ENCODE assay signal across 18 cellular contexts in the genomic region with DNA sequence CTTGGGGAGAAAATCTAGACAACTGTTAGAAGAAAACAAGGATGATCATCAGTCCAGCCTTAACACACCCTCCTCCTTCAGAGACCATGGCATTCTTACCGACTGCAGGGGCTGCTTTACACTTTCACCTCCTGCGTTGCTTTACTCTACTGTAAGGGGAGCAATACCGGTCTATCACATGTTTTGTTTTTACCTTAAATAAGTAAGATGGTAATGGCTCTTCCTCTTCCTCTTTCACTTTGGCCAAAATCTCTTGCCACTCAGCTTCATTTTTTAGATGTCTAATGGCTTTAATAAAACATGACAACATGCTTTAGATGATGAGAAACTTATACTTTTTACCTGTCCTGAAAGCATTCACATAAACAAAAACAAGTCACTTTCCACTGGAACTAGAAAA. TPM values are rescaled to one million over a fixed set of nuclear protein-coding genes. Genes with fewer than 3 reads are reported as not detected.
DNase-seq lines count a peak whose midpoint lies in the region; ATAC-seq and TF ChIP-seq lines count a peak whose summit lies in the region.
"Had no signal": no experiment of that assay in that cellular context is flagged by ENCODE, and none has a peak within 500 bp of the region (broad histone marks: within the 10 kb centered on the region; RNA-seq: fewer than 3 reads in every experiment).

No MANE protein-coding gene starts in this region.

- H2AFZ ChIP-seq in neuronal stem cell (ENCODE audit: low read length): no peak overlapping the region

- no peak overlapping the region for H3K4me3 ChIP-seq in neuronal stem cell (ENCODE audit: low read length in 2 of 2)
- H3K4me3 ChIP-seq: Peyer's patch had no signal

- peaks cover 19% of the 10 kb centered on the region for H3K4me1 Mint-ChIP-seq in memory B cell

- no peak overlapping the region for H3K23ac ChIP-seq in neuronal stem cell (ENCODE audit: low read depth, low read length, poor library complexity)

- H3K4me1 ChIP-seq in neuronal stem cell (ENCODE audit: control insufficient read depth in 2 of 2, insufficient read depth in 1 of 2, low read depth in 1 of 2, low read length in 2 of 2): no peaks in the 10 kb centered on the region
- H3K4me1 ChIP-seq: Peyer's patch had no signal

- peak; percentile 79 for ATAC-seq in memory B cell (ENCODE audit: low read depth)
- no peak for ATAC-seq in HG02571 (IDR thresholded peaks at IDR 0.05; ENCODE audit: unreplicated experiment)
- ATAC-seq: Right ventricle myocardium inferior had no signal

- H3K27ac ChIP-seq in neuronal stem cell (replicated peaks; ENCODE audit: low read length): no peak overlapping the region
- H3K27ac ChIP-seq: Peyer's patch had no signal

- H2BK12ac ChIP-seq in neuronal stem cell (ENCODE audit: low read length): no peak overlapping the region

- no peak overlapping the region for H2BK120ac ChIP-seq in neuronal stem cell (ENCODE audit: low read depth, low read length)

- intact Hi-C loops in posterior cingulate gyrus (cut with DNase I): no loop called here

- H3K9me3 Mint-ChIP-seq in memory B cell: no peaks in the 10 kb centered on the region
- H3K9me3 Mint-ChIP-seq: CD14-positive monocyte, HFFc6 had no signal

- no peak overlapping the region for H4K8ac ChIP-seq in neuronal stem cell (ENCODE audit: low read depth, low read length)

- H4K91ac ChIP-seq in neuronal stem cell (ENCODE audit: low read depth, low read length, poor library complexity): no peak overlapping the region

- no peaks in the 10 kb centered on the region for H3K27me3 Mint-ChIP-seq in memory B cell

- no peaks in the 10 kb centered on the region for H3K79me1 ChIP-seq in neuronal stem cell (ENCODE audit: low read depth, low read length)

- no peak overlapping the region for H3K14ac ChIP-seq in neuronal stem cell (ENCODE audit: low read length)

- H3K18ac ChIP-seq in neuronal stem cell (ENCODE audit: low read length): no peak overlapping the region

- no peak overlapping the region for H3K4ac ChIP-seq in neuronal stem cell (ENCODE audit: low read length)

- DNase-seq in GM10266 (ENCODE audit: extremely low spot score) (peak; percentile 17), GM19238 (ENCODE audit: insufficient read length, low spot score) (peak; percentile 27), NOMO-1 treated with dmso at 0.1 percent for 144 hours (lab: John Stamatoyannopoulos, UW; ENCODE audit: unreplicated experiment) (peak; percentile 25), memory B cell (ENCODE audit: low spot score in 2 of 2) (no peak), neuronal stem cell (ENCODE audit: low spot score) (no peak), posterior cingulate gyrus (no peak)
- no peak for DNase-seq in effector CD8-positive, alpha-beta T cell (lab: John Stamatoyannopoulos, UW)
- DNase-seq: COR-L47, HFFc6, Kasumi-1, MM.1S, NCI-H1417 treated with DMSO at 0.1 percent for 48 hours, NCI-H1930, NCI-H526 treated with DMSO at 0.1 percent for 48 hours, Peyer's patch had no signal

- H3K27ac Mint-ChIP-seq in memory B cell: peak overlapping the region; percentile 86
- H3K27ac Mint-ChIP-seq: HFFc6 had no signal

- H3K36me3 Mint-ChIP-seq in memory B cell: peaks cover 12% of the 10 kb centered on the region

- no CpG with 5 or more reads among the region's 3 CpGs for WGBS in neuronal stem cell (ENCODE audit: extremely low coverage in 2 of 2, insufficient read length in 2 of 2, insufficient replicate concordance in 1 of 2), 2 donors

- H3K36me3 ChIP-seq in neuronal stem cell (replicated peaks in 1 of 2; ENCODE audit: control insufficient read depth in 2 of 2, insufficient read depth in 2 of 2, low read length in 2 of 2): peaks cover 3 to 63% of the 10 kb centered on the region in 2 donors

- H2BK15ac ChIP-seq in neuronal stem cell (ENCODE audit: low read length): no peak overlapping the region

- H3K4me2 ChIP-seq in neuronal stem cell (ENCODE audit: insufficient read depth, low read length, poor library complexity, severe bottlenecking): no peak overlapping the region

- H3K27me3 ChIP-seq in neuronal stem cell (ENCODE audit: control insufficient read depth in 3 of 3, insufficient read depth in 3 of 3, low read depth in 1 of 3, low read length in 3 of 3): no peaks in the 10 kb centered on the region
- H3K27me3 ChIP-seq: Peyer's patch had no signal

- no peaks in the 10 kb centered on the region for H3K9me3 ChIP-seq in neuronal stem cell (replicated peaks in 1 of 2; ENCODE audit: control insufficient read depth in 2 of 2, insufficient read depth in 1 of 2, low read depth in 1 of 2, low read length in 2 of 2)
- H3K9me3 ChIP-seq: Peyer's patch had no signal

- no peak overlapping the region for H3K9ac ChIP-seq in neuronal stem cell (ENCODE audit: low read depth, low read length, poor library complexity)

- H3K4me3 Mint-ChIP-seq in memory B cell: peak overlapping the region; percentile 67
- H3K4me3 Mint-ChIP-seq: CD14-positive monocyte, HFFc6 had no signal

- no peak overlapping the region for H2AK5ac ChIP-seq in neuronal stem cell (ENCODE audit: low read depth, low read length)

- no peak overlapping the region for H2BK5ac ChIP-seq in neuronal stem cell (ENCODE audit: low read length)

- TF ChIP-seq CTCF in GM10266 (IDR thresholded peaks at IDR 0.05; ENCODE audit: control insufficient read depth, insufficient read depth, low read depth, missing control alignments): no peak

RNA-seq across cellular contexts. Expression of a gene that starts 33.4 kb away (rescaled TPM):
- polyA plus RNA-seq in neuronal stem cell (2013, experiment 1 of 2): 11.6 TPM
- polyA plus RNA-seq in neuronal stem cell (2013, experiment 2 of 2): 11.8 TPM

Comparison
In these comparisons a context has a peak if more than half of its experiments do, and no peak if none do; other contexts are left out.
1. DNase-seq: peak in GM10266 (single experiment), GM19238 (single experiment) and NOMO-1 treated with dmso at 0.1 percent for 144 hours (single experiment); none in memory B cell (0 of 2), neuronal stem cell (single experiment), posterior cingulate gyrus (0 of 10) and effector CD8-positive, alpha-beta T cell (single experiment).